ENCODE assay signal across 16 cellular contexts in the genomic region with DNA sequence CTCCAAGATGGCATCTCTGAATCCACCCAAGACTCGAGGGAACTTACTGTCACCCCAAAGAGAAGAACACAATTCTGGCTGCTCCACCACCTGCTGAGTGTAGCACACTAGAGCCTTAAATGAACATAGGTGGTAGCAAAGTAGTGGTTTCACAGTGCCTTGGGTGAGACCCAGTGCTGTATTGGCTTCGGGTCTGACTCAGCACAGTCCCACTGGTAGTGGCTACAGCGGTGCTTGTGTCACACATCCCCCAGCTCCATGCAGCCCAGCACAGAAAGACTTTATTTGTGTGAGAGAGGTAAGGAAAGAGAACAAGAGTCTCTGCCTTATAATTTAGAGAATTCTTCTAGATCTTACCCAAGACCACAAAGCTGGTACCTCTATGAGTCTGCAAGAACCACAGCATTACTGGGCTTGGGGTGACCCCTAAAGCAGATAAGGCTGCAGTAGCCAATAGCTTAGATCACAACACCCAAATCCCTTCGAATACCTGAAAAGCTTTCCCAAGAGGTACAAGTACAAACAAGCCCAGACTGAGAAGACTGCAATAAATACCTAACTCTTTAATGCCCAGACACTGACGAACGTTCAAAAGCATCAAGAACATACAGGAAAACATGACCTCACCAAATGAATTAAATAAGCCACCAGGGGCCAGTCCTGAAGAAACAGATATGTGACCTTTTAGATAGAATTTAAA.
DNase-seq lines count a peak whose midpoint lies in the region; ATAC-seq and TF ChIP-seq lines count a peak whose summit lies in the region.
"Had no signal": no experiment of that assay in that cellular context is flagged by ENCODE, and none has a peak within 500 bp of the region (broad histone marks: within the 10 kb centered on the region; RNA-seq: fewer than 3 reads in every experiment).

No MANE protein-coding gene starts in this region.

- H3K4me2 ChIP-seq in smooth muscle cell: no peak overlapping the region
- H3K4me2 ChIP-seq: BLaER1 treated with 17β-estradiol and CSF1 and Interleukin-3, amounts not matched to agents 10 nM and 100 nM; PC-9 had no signal

- H3K36me3 ChIP-seq in smooth muscle cell (ENCODE audit: low read depth): no peaks in the 10 kb centered on the region
- H3K36me3 ChIP-seq: BLaER1 treated with 17β-estradiol and CSF1 and Interleukin-3, amounts not matched to agents 10 nM and 100 nM had no signal

- WGBS in smooth muscle cell (ENCODE audit: low lambda C conversion rate): 56% methylated on average over 6 of the region's 6 CpGs

- H3K4me3 ChIP-seq in smooth muscle cell: no peak overlapping the region
- H3K4me3 ChIP-seq: BLaER1 treated with 17β-estradiol and CSF1 and Interleukin-3, amounts not matched to agents 10 nM and 100 nM; PC-9 had no signal

- H3K9me3 Mint-ChIP-seq in activated T-cell treated with anti-CD3 and anti-CD28 coated beads, Interleukin-2, amount 50 U/mL, for 72 hours: peaks cover 11% of the 10 kb centered on the region in 2 donors

- H3K79me2 ChIP-seq in smooth muscle cell (ENCODE audit: low read depth): no peaks in the 10 kb centered on the region

- no peaks in the 10 kb centered on the region for H4K20me1 ChIP-seq in smooth muscle cell (ENCODE audit: low read depth)
- H4K20me1 ChIP-seq: BLaER1 treated with 17β-estradiol and CSF1 and Interleukin-3, amounts not matched to agents 10 nM and 100 nM had no signal

- peaks cover 23% of the 10 kb centered on the region for H3K27me3 Mint-ChIP-seq in activated T-cell treated with anti-CD3 and anti-CD28 coated beads, Interleukin-2, amount 50 U/mL, for 72 hours (ENCODE audit: low read depth)

- no peaks in the 10 kb centered on the region for H3F3A ChIP-seq in smooth muscle cell (ENCODE audit: low read depth)

- H3K27me3 ChIP-seq in smooth muscle cell (ENCODE audit: low read depth): no peaks in the 10 kb centered on the region
- H3K27me3 ChIP-seq: BLaER1 treated with 17β-estradiol and CSF1 and Interleukin-3, amounts not matched to agents 10 nM and 100 nM had no signal

- no peak for TF ChIP-seq CTCF in smooth muscle cell (IDR thresholded peaks at IDR 0.05; ENCODE audit: borderline replicate concordance, insufficient read depth, poor library complexity, severe bottlenecking)
- TF ChIP-seq CTCF in GM13976 (IDR thresholded peaks at IDR 0.05; ENCODE audit: borderline replicate concordance, control extremely low read depth, extremely low read depth, insufficient read depth, missing control alignments): no peak

- no peak for DNase-seq in activated T-cell treated with anti-CD3 and anti-CD28 coated beads, Interleukin-2, amount 50 U/mL, for 72 hours
- no peak for DNase-seq in activated T-cell treated with anti-CD3 and anti-CD28 coated beads for 4 hours
- no peak for DNase-seq in smooth muscle cell (lab: John Stamatoyannopoulos, UW; ENCODE audit: unreplicated experiment)
- DNase-seq in GM13976 (ENCODE audit: low spot score): no peak
- no peak for DNase-seq in SHP77 treated with DMSO at 0.1 percent for 48 hours (lab: John Stamatoyannopoulos, UW)
- no peak for DNase-seq in NCI-H2107 treated with DMSO at 0.1 percent for 48 hours (lab: John Stamatoyannopoulos, UW; ENCODE audit: unreplicated experiment)
- DNase-seq: 8988T, DMS 273 treated with DMSO at 0.1 percent for 48 hours, NCI-H1436 treated with DMSO at 0.1 percent for 48 hours, NCI-H2081, NCI-H526, SHP77 had no signal

- no peak overlapping the region for H3K27ac Mint-ChIP-seq in activated T-cell treated with anti-CD3 and anti-CD28 coated beads, Interleukin-2, amount 50 U/mL, for 72 hours

- in situ Hi-C loops in GM13976 (cut with MboI; ENCODE audit: low sequenced_read_pairs, unreplicated experiment): no loop called here

- peak overlapping the region; percentile 54 for H3K9ac ChIP-seq in smooth muscle cell (ENCODE audit: low read depth)
- H3K9ac ChIP-seq: BLaER1 treated with 17β-estradiol and CSF1 and Interleukin-3, amounts not matched to agents 10 nM and 100 nM had no signal

- peaks cover 7 to 8% of the 10 kb centered on the region in 2 donors for H3K36me3 Mint-ChIP-seq in activated T-cell treated with anti-CD3 and anti-CD28 coated beads, Interleukin-2, amount 50 U/mL, for 72 hours (ENCODE audit: insufficient read depth in 2 of 2)

- H3K4me1 ChIP-seq in smooth muscle cell (ENCODE audit: low read depth): no peaks in the 10 kb centered on the region
- H3K4me1 ChIP-seq: BLaER1 treated with 17β-estradiol and CSF1 and Interleukin-3, amounts not matched to agents 10 nM and 100 nM had no signal

- ATAC-seq in activated T-cell treated with anti-CD3 and anti-CD28 coated beads, Interleukin-2, amount 50 U/mL, for 72 hours (replicated peaks in 1 of 2): peak; percentile 62 to 67
- ATAC-seq in SK-N-SH treated with all-trans-retinoic acid at 6 μM for 48 hours (peak; percentile 6; the same call in 2 of the 3 replicates), esophagus mucosa (peak; percentile 70)

- H3K4me3 Mint-ChIP-seq in activated T-cell treated with anti-CD3 and anti-CD28 coated beads, Interleukin-2, amount 50 U/mL, for 72 hours: no peak overlapping the region

- H3K4me1 Mint-ChIP-seq in activated T-cell treated with anti-CD3 and anti-CD28 coated beads, Interleukin-2, amount 50 U/mL, for 72 hours (ENCODE audit: low read depth): no peaks in the 10 kb centered on the region

- H3K9me3 ChIP-seq in smooth muscle cell (replicated peaks; ENCODE audit: low read depth): peaks cover 9% of the 10 kb centered on the region

- H2AFZ ChIP-seq in smooth muscle cell (ENCODE audit: low read depth): no peak overlapping the region
- H2AFZ ChIP-seq: PC-9 had no signal

- peak overlapping the region; percentile 96 for H3K27ac ChIP-seq in smooth muscle cell (ENCODE audit: low read depth)
- H3K27ac ChIP-seq: BLaER1 treated with 17β-estradiol and CSF1 and Interleukin-3, amounts not matched to agents 10 nM and 100 nM; PC-9 had no signal

TF ChIP-seq in SK-N-SH treated with all-trans-retinoic acid at 6 μM for 48 hours, 23 proteins besides CTCF, POLR2A, EP300 and RAD21:
- TF ChIP-seq SNAI2 (CRISPR knock-in tag; IDR thresholded peaks at IDR 0.05) (no peak), PPARA (CRISPR knock-in tag; IDR thresholded peaks at IDR 0.05; ENCODE audit: borderline replicate concordance) (no peak), GLIS3 (CRISPR knock-in tag; IDR thresholded peaks at IDR 0.05) (no peak), ESRRG (CRISPR knock-in tag; IDR thresholded peaks at IDR 0.05) (no peak), ARNTL (CRISPR knock-in tag; IDR thresholded peaks at IDR 0.05; ENCODE audit: borderline replicate concordance, low read depth) (no peak), ZNF565 (CRISPR knock-in tag; conservative IDR thresholded peaks at IDR 0.05; ENCODE audit: low read depth) (no peak), OSR1 (CRISPR knock-in tag; IDR thresholded peaks at IDR 0.05) (no peak), ZFP3 (CRISPR knock-in tag; IDR thresholded peaks at IDR 0.05) (no peak), TOX (CRISPR knock-in tag; IDR thresholded peaks at IDR 0.05; ENCODE audit: borderline replicate concordance) (no peak), ISL1 (CRISPR knock-in tag; IDR thresholded peaks at IDR 0.05) (no peak), ZFP30 (CRISPR knock-in tag; IDR thresholded peaks at IDR 0.05) (no peak), CSDC2 (CRISPR knock-in tag; IDR thresholded peaks at IDR 0.05) (no peak), TCF4 (CRISPR knock-in tag; IDR thresholded peaks at IDR 0.05; ENCODE audit: borderline replicate concordance) (no peak), ZC3H10 (CRISPR knock-in tag; IDR thresholded peaks at IDR 0.05) (no peak), RARB (CRISPR knock-in tag; IDR thresholded peaks at IDR 0.05) (no peak)
- TF ChIP-seq, protein P1, sequence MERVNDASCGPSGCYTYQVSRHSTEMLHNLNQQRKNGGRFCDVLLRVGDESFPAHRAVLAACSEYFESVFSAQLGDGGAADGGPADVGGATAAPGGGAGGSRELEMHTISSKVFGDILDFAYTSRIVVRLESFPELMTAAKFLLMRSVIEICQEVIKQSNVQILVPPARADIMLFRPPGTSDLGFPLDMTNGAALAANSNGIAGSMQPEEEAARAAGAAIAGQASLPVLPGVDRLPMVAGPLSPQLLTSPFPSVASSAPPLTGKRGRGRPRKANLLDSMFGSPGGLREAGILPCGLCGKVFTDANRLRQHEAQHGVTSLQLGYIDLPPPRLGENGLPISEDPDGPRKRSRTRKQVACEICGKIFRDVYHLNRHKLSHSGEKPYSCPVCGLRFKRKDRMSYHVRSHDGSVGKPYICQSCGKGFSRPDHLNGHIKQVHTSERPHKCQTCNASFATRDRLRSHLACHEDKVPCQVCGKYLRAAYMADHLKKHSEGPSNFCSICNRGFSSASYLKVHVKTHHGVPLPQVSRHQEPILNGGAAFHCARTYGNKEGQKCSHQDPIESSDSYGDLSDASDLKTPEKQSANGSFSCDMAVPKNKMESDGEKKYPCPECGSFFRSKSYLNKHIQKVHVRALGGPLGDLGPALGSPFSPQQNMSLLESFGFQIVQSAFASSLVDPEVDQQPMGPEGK (CRISPR knock-in tag; IDR thresholded peaks at IDR 0.05; ENCODE audit: borderline replicate concordance): no peak
- TF ChIP-seq, protein P2, sequence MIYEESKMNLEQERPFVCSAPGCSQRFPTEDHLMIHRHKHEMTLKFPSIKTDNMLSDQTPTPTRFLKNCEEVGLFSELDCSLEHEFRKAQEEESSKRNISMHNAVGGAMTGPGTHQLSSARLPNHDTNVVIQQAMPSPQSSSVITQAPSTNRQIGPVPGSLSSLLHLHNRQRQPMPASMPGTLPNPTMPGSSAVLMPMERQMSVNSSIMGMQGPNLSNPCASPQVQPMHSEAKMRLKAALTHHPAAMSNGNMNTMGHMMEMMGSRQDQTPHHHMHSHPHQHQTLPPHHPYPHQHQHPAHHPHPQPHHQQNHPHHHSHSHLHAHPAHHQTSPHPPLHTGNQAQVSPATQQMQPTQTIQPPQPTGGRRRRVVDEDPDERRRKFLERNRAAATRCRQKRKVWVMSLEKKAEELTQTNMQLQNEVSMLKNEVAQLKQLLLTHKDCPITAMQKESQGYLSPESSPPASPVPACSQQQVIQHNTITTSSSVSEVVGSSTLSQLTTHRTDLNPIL (CRISPR knock-in tag; IDR thresholded peaks at IDR 0.05; ENCODE audit: low read depth): no peak
- TF ChIP-seq, protein P3, sequence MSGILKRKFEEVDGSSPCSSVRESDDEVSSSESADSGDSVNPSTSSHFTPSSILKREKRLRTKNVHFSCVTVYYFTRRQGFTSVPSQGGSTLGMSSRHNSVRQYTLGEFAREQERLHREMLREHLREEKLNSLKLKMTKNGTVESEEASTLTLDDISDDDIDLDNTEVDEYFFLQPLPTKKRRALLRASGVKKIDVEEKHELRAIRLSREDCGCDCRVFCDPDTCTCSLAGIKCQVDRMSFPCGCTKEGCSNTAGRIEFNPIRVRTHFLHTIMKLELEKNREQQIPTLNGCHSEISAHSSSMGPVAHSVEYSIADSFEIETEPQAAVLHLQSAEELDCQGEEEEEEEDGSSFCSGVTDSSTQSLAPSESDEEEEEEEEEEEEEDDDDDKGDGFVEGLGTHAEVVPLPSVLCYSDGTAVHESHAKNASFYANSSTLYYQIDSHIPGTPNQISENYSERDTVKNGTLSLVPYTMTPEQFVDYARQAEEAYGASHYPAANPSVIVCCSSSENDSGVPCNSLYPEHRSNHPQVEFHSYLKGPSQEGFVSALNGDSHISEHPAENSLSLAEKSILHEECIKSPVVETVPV (CRISPR knock-in tag; IDR thresholded peaks at IDR 0.05): no peak

Comparison
In these comparisons a context has a peak if more than half of its experiments do, and no peak if none do; other contexts are left out.
1. ATAC-seq: peak in every context shown above with its lines; median percentile 70 in esophagus mucosa; 64 in activated T-cell treated with anti-CD3 and anti-CD28 coated beads, Interleukin-2, amount 50 U/mL, for 72 hours; 6 in SK-N-SH treated with all-trans-retinoic acid at 6 μM for 48 hours.